In genomic region chr16:89909777-89910716, GRCh38 we compare ENCODE assay signal across 8 cellular contexts. TPM values are rescaled to one million over a fixed set of nuclear protein-coding genes. Genes with fewer than 3 reads are reported as not detected.
A peak's percentile ranks its signal among the peaks of the same experiment; 100 is the strongest.
DNase-seq lines count a peak whose midpoint lies in the region; ATAC-seq and TF ChIP-seq lines count a peak whose summit lies in the region.

No MANE protein-coding gene starts in this region.

- no peaks in the 10 kb centered on the region for H3K9me3 Mint-ChIP-seq in activated CD4-positive, alpha-beta memory T cell treated with anti-CD3 and anti-CD28 coated beads, Interleukin-2, amount 10 ng/mL, durations not matched to agents 7 days and 5 days
- no peaks in the 10 kb centered on the region for H3K9me3 Mint-ChIP-seq in memory B cell

- no peak overlapping the region for H3K4me3 ChIP-seq in A673 (ENCODE audit: low read depth, low read length, poor library complexity, severe bottlenecking)
- H3K4me3 ChIP-seq in effector memory CD4-positive, alpha-beta T cell (ENCODE audit: insufficient read depth, low read depth, low read length, poor library complexity, severe bottlenecking) = no peak overlapping the region

- peak overlapping the region; percentile 47 for H3K27ac ChIP-seq in A673 (ENCODE audit: low read depth, low read length, poor library complexity, severe bottlenecking)
- no peak overlapping the region for H3K27ac ChIP-seq in effector memory CD4-positive, alpha-beta T cell (ENCODE audit: insufficient read depth, low read length, poor library complexity, severe bottlenecking)

- peaks cover 55% of the 10 kb centered on the region for H3K36me3 Mint-ChIP-seq in activated CD4-positive, alpha-beta memory T cell treated with anti-CD3 and anti-CD28 coated beads, Interleukin-2, amount 10 ng/mL, durations not matched to agents 7 days and 5 days (ENCODE audit: low read depth)
- H3K36me3 Mint-ChIP-seq in memory B cell = peaks cover 14% of the 10 kb centered on the region

- peak; percentile 34 for TF ChIP-seq POLR2A in GM19193 (IDR thresholded peaks at IDR 0.05; ENCODE audit: extremely low read depth, insufficient read depth, insufficient read length)

- H3K4me1 ChIP-seq in A673 (ENCODE audit: insufficient read depth, low read length, poor library complexity, severe bottlenecking) = peaks cover 5% of the 10 kb centered on the region
- peaks cover 5% of the 10 kb centered on the region for H3K4me1 ChIP-seq in effector memory CD4-positive, alpha-beta T cell (ENCODE audit: control insufficient read depth, insufficient read depth, low read length, poor library complexity, severe bottlenecking)

- CTCF ChIA-PET in A673 (lab: Charles Lee) = interaction anchor here (0.6 to 1.0 kb wide), 7 partner anchors 9 to 204 kb away, joined by 3 to 6 read pairs (median 4); partner anchors contain the start of genes MC1R and TUBB3
- CTCF ChIA-PET in activated CD4-positive, alpha-beta memory T cell treated with anti-CD3 and anti-CD28 coated beads, Interleukin-2, amount 10 ng/mL, durations not matched to agents 7 days and 5 days (lab: Charles Lee) = interaction anchor here (0.5 to 3.0 kb wide), 27 partner anchors 9 to 1284 kb away, joined by 3 to 18 read pairs (median 4); partner anchors contain the start of genes MC1R, TCF25 and TUBB3

- DNase-seq in A673 (ENCODE audit: low spot score) (peak; percentile 86), NCI-H748 treated with DMSO at 0.1 percent for 48 hours (lab: John Stamatoyannopoulos, UW) (peak; percentile 1), memory B cell (ENCODE audit: low spot score in 2 of 2) (peak; percentile 61 to 73)
- peak; percentile 77 for DNase-seq in activated CD4-positive, alpha-beta memory T cell treated with anti-CD3 and anti-CD28 coated beads, Interleukin-2, amount 10 ng/mL, durations not matched to agents 7 days and 5 days
- peak; percentile 29 to 51 (median 39) for DNase-seq in effector memory CD4-positive, alpha-beta T cell
- DNase-seq in stimulated activated CD8-positive, alpha-beta memory T cell treated with anti-CD3 and anti-CD28 coated beads, Interleukin-4, amount 100 ng/mL, for 48 hours = peak; percentile 83

- H3K36me3 ChIP-seq in A673 (ENCODE audit: insufficient read depth, low read length, poor library complexity, severe bottlenecking) = peaks cover 52% of the 10 kb centered on the region
- peaks cover 50% of the 10 kb centered on the region for H3K36me3 ChIP-seq in effector memory CD4-positive, alpha-beta T cell (ENCODE audit: control insufficient read depth, insufficient read depth, low read length)

- BruUV-seq in A673 (replicated peaks; lab: Mats Ljungman, UMichigan) = TSS peak; percentile 25

- peak; percentile 97 for TF ChIP-seq CTCF in A673 (conservative IDR thresholded peaks at IDR 0.05; ENCODE audit: low read depth, low read length)

- peak; percentile 87 for ATAC-seq in memory B cell (ENCODE audit: low read depth)
- no peak for ATAC-seq in HG03442 (IDR thresholded peaks at IDR 0.05; ENCODE audit: unreplicated experiment)

- peaks cover 10% of the 10 kb centered on the region for H3K4me1 Mint-ChIP-seq in activated CD4-positive, alpha-beta memory T cell treated with anti-CD3 and anti-CD28 coated beads, Interleukin-2, amount 10 ng/mL, durations not matched to agents 7 days and 5 days
- H3K4me1 Mint-ChIP-seq in memory B cell = peaks cover 7% of the 10 kb centered on the region

- H3K27ac Mint-ChIP-seq in activated CD4-positive, alpha-beta memory T cell treated with anti-CD3 and anti-CD28 coated beads, Interleukin-2, amount 10 ng/mL, durations not matched to agents 7 days and 5 days = no peak overlapping the region
- H3K27ac Mint-ChIP-seq in memory B cell = no peak overlapping the region

- no peaks in the 10 kb centered on the region for H3K27me3 Mint-ChIP-seq in activated CD4-positive, alpha-beta memory T cell treated with anti-CD3 and anti-CD28 coated beads, Interleukin-2, amount 10 ng/mL, durations not matched to agents 7 days and 5 days
- no peaks in the 10 kb centered on the region for H3K27me3 Mint-ChIP-seq in memory B cell

- POLR2A ChIA-PET in A673 (lab: Charles Lee; ENCODE audit: low non-redundant PET) = no interaction called here
- POLR2A ChIA-PET in activated CD4-positive, alpha-beta memory T cell treated with anti-CD3 and anti-CD28 coated beads, Interleukin-2, amount 10 ng/mL, durations not matched to agents 7 days and 5 days (lab: Charles Lee) = interaction anchor here (0.8 to 1.7 kb wide), 4 partner anchors 9 to 36 kb away, joined by 3 to 12 read pairs (median 4); partner anchors contain the start of genes MC1R and TCF25

- H3K9me3 ChIP-seq in A673 (ENCODE audit: low read depth, low read length, poor library complexity, severe bottlenecking) = peaks cover 7% of the 10 kb centered on the region
- no peaks in the 10 kb centered on the region for H3K9me3 ChIP-seq in effector memory CD4-positive, alpha-beta T cell (ENCODE audit: control insufficient read depth, low read length)

- intact Hi-C loops in A673 (cut with micrococcal nuclease; ENCODE audit: unreplicated experiment) = loop anchor here (10.0 kb wide), 1 partner anchor 205 kb away; the partner anchor contains the start of gene SPATA2L

- no peaks in the 10 kb centered on the region for H3K27me3 ChIP-seq in A673 (replicated peaks; ENCODE audit: insufficient read depth, low read depth, low read length, poor library complexity)
- no peaks in the 10 kb centered on the region for H3K27me3 ChIP-seq in effector memory CD4-positive, alpha-beta T cell (replicated peaks; ENCODE audit: control insufficient read depth, insufficient read depth, low read length, poor library complexity, severe bottlenecking)

- no peak overlapping the region for H3K4me3 Mint-ChIP-seq in activated CD4-positive, alpha-beta memory T cell treated with anti-CD3 and anti-CD28 coated beads, Interleukin-2, amount 10 ng/mL, durations not matched to agents 7 days and 5 days
- H3K4me3 Mint-ChIP-seq in memory B cell = no peak overlapping the region

RNA-seq across cellular contexts. Expression of gene MC1R, which starts 8.6 kb away (rescaled TPM):
- 13.4 and 16.6 TPM in 2 replicates for total RNA-seq in A673 (2021)
- total RNA-seq in activated CD4-positive, alpha-beta memory T cell treated with anti-CD3 and anti-CD28 coated beads, Interleukin-2, amount 10 ng/mL, durations not matched to agents 7 days and 5 days = 1 to 10 TPM; 3.6 to 4.1 TPM

RNA-seq across cellular contexts. Expression of gene TUBB3, which starts 13.1 kb away (rescaled TPM):
- 273 and 297 TPM in 2 replicates for total RNA-seq in A673 (2021)
- 1 to 10 TPM; 3.6 to 4.0 TPM for total RNA-seq in activated CD4-positive, alpha-beta memory T cell treated with anti-CD3 and anti-CD28 coated beads, Interleukin-2, amount 10 ng/mL, durations not matched to agents 7 days and 5 days

RNA-seq across cellular contexts. Expression of gene TCF25, which starts 36.7 kb away (rescaled TPM):
- 190 and 202 TPM in 2 replicates for total RNA-seq in A673 (2021)
- total RNA-seq in activated CD4-positive, alpha-beta memory T cell treated with anti-CD3 and anti-CD28 coated beads, Interleukin-2, amount 10 ng/mL, durations not matched to agents 7 days and 5 days = 100 to 1,000 TPM; 167 to 192 TPM

RNA-seq across cellular contexts. Expression of gene DEF8, which starts 38.5 kb away (rescaled TPM):
- total RNA-seq in A673 (2021) = 88.8 and 90.1 TPM in 2 replicates
- total RNA-seq in activated CD4-positive, alpha-beta memory T cell treated with anti-CD3 and anti-CD28 coated beads, Interleukin-2, amount 10 ng/mL, durations not matched to agents 7 days and 5 days = 10 to 100 TPM; 33.1 to 33.6 TPM

Comparison
In these comparisons a context has a peak if more than half of its experiments do, and no peak if none do; other contexts are left out.
1. DNase-seq: peak in every context shown above with its lines; median percentile 86 in A673; 83 in stimulated activated CD8-positive, alpha-beta memory T cell treated with anti-CD3 and anti-CD28 coated beads, Interleukin-4, amount 100 ng/mL, for 48 hours; 77 in activated CD4-positive, alpha-beta memory T cell treated with anti-CD3 and anti-CD28 coated beads, Interleukin-2, amount 10 ng/mL, durations not matched to agents 7 days and 5 days; 67 in memory B cell; 39 in effector memory CD4-positive, alpha-beta T cell; 1 in NCI-H748 treated with DMSO at 0.1 percent for 48 hours.
2. RNA of gene TUBB3, which starts 13.1 kb away (total RNA-seq): 273 to 297 TPM in A673; 3.6 to 4.0 TPM in activated CD4-positive, alpha-beta memory T cell treated with anti-CD3 and anti-CD28 coated beads, Interleukin-2, amount 10 ng/mL, durations not matched to agents 7 days and 5 days; every median in the first group is over 10 times any median in the second.